9 cellular contexts compared by ENCODE assay signal in the genomic region with DNA sequence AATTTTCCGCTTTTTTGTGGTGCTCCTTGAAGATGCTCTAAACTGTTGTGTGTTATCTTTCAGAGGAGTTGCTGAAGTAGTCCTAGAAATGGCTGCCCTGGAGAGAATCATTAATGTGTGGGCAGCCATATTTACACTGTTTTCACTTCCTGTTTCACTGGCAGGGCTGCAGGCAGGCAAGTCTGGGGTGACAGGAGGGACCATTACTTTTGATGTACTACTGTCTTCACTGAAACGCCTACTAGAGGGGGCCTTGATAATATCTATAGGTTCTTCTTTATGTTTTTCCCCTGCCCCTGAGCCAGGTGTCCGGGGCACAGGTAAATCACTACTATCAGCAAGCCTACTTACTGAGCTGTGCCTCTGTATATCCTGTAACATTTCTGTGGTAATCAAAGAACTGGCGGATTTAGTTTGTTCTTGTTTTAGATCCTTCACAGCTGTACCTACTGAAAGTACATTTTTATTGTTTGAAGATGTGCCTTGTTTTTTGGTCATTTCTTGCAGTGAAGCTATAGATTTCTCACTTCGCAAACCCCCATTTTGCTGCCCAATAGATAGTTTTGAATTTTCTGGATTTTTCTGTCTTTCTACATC. TPM values are rescaled to one million over a fixed set of nuclear protein-coding genes. Genes with fewer than 3 reads are reported as not detected.
A peak's percentile ranks its signal among the peaks of the same experiment; 100 is the strongest.
DNase-seq lines count a peak whose midpoint lies in the region; ATAC-seq and TF ChIP-seq lines count a peak whose summit lies in the region.
"Had no signal": no experiment of that assay in that cellular context is flagged by ENCODE, and none has a peak within 500 bp of the region (broad histone marks: within the 10 kb centered on the region; RNA-seq: fewer than 3 reads in every experiment).

No MANE protein-coding gene starts in this region.

- intact Hi-C loops in cardiac septum (cut with DNase I), result no loop called here
- intact Hi-C loops in lower leg skin (cut with DNase I; ENCODE audit: low total_unique reads), result no loop called here
- intact Hi-C loops in prostate gland (cut with DNase I), result no loop called here

- H3K4me3 ChIP-seq in lower leg skin (ENCODE audit: low read depth, poor library complexity, severe bottlenecking) (no peak overlapping the region), prostate gland (no peak overlapping the region)

- no peaks in the 10 kb centered on the region for H3K9me3 ChIP-seq in prostate gland

- in situ Hi-C loops in GM13976 (cut with MboI; ENCODE audit: low sequenced_read_pairs, unreplicated experiment), result no loop called here

- H3K27me3 ChIP-seq in prostate gland (replicated peaks; ENCODE audit: insufficient read depth), result no peaks in the 10 kb centered on the region

- DNase-seq in GM13976 (ENCODE audit: low spot score), result peak; percentile 59
- no peak for DNase-seq in cardiac septum (ENCODE audit: low spot score)
- no peak for DNase-seq in LoVo (ENCODE audit: low spot score)
- no peak for DNase-seq in lower leg skin (ENCODE audit: low spot score in 2 of 2)
- no peak for DNase-seq in prostate gland (ENCODE audit: low spot score)
- DNase-seq: NK-92 treated with Interleukin-12 subunit alpha and Interleukin-12 subunit beta, amount 100 ng/mL, for 24 hours had no signal

- ATAC-seq in GM21360 (IDR thresholded peaks at IDR 0.05; ENCODE audit: unreplicated experiment) (peak; percentile 96), HG03280 (IDR thresholded peaks at IDR 0.05; ENCODE audit: unreplicated experiment) (peak; percentile 97)
- ATAC-seq in activated T-helper 17 cell treated with anti-CD3 and anti-CD28 coated beads, Interleukin-2, amount 50 U/mL, for 72 hours (replicated peaks), result peak; percentile 29

- H3K36me3 Mint-ChIP-seq in activated T-helper 17 cell treated with anti-CD3 and anti-CD28 coated beads, Interleukin-2, amount 50 U/mL, for 72 hours (ENCODE audit: low read depth), result peaks cover 7% of the 10 kb centered on the region

- TF ChIP-seq POLR2A in lower leg skin (IDR thresholded peaks at IDR 0.05) (no peak), prostate gland (IDR thresholded peaks at IDR 0.05) (no peak)

- H3K27me3 Mint-ChIP-seq in activated T-helper 17 cell treated with anti-CD3 and anti-CD28 coated beads, Interleukin-2, amount 50 U/mL, for 72 hours, result no peaks in the 10 kb centered on the region

- H3K4me1 Mint-ChIP-seq in activated T-helper 17 cell treated with anti-CD3 and anti-CD28 coated beads, Interleukin-2, amount 50 U/mL, for 72 hours, result peaks cover 9% of the 10 kb centered on the region

- H3K36me3 ChIP-seq in prostate gland, result no peaks in the 10 kb centered on the region

- WGBS in lower leg skin, 2 donors, result 90 to 92% methylated on average over 5 of the region's 5 CpGs
- WGBS in prostate gland, result 83% methylated on average over 5 of the region's 5 CpGs

- no peaks in the 10 kb centered on the region for H3K4me1 ChIP-seq in prostate gland (replicated peaks)

- peak overlapping the region; percentile 67 for H3K27ac Mint-ChIP-seq in activated T-helper 17 cell treated with anti-CD3 and anti-CD28 coated beads, Interleukin-2, amount 50 U/mL, for 72 hours

- H3K9me3 Mint-ChIP-seq in activated T-helper 17 cell treated with anti-CD3 and anti-CD28 coated beads, Interleukin-2, amount 50 U/mL, for 72 hours, result no peaks in the 10 kb centered on the region

- TF ChIP-seq CTCF in GM13976 (IDR thresholded peaks at IDR 0.05; ENCODE audit: borderline replicate concordance, control extremely low read depth, extremely low read depth, insufficient read depth, missing control alignments), result no peak
- no peak for TF ChIP-seq CTCF in lower leg skin (IDR thresholded peaks at IDR 0.05)
- TF ChIP-seq CTCF in prostate gland (IDR thresholded peaks at IDR 0.05), result no peak

- H3K4me3 Mint-ChIP-seq in activated T-helper 17 cell treated with anti-CD3 and anti-CD28 coated beads, Interleukin-2, amount 50 U/mL, for 72 hours, result no peak overlapping the region

- no peak overlapping the region for H3K27ac ChIP-seq in prostate gland

RNA-seq across cellular contexts. Expression of a gene that starts 39.7 kb away (rescaled TPM):
- total RNA-seq in activated T-helper 17 cell treated with anti-CD3 and anti-CD28 coated beads, Interleukin-2, amount 50 U/mL, for 72 hours, result 100 to 1,000 TPM in 1 of 2 donors, 10 to 100 TPM in 1; 71.9 to 118 TPM
- total RNA-seq in cardiac septum (238 TPM), lower leg skin (100 to 1,000 TPM in 2 of 4 donors, 10 to 100 TPM in 2; 79.5 to 190 (median 117) TPM), prostate gland (100 to 1,000 TPM in 1 of 2 donors, 10 to 100 TPM in 1; 65.1 to 152 TPM)

Comparison
In these comparisons a context has a peak if more than half of its experiments do, and no peak if none do; other contexts are left out.
1. ATAC-seq: peak in every context shown above with its lines; median percentile 97 in HG03280; 96 in GM21360; 29 in activated T-helper 17 cell treated with anti-CD3 and anti-CD28 coated beads, Interleukin-2, amount 50 U/mL, for 72 hours.